In genomic region chr4:560731-561211, GRCh38 we compare ENCODE assay signal across 24 cellular contexts. TPM values are rescaled to one million over a fixed set of nuclear protein-coding genes. Genes with fewer than 3 reads are reported as not detected.
DNase-seq lines count a peak whose midpoint lies in the region; ATAC-seq and TF ChIP-seq lines count a peak whose summit lies in the region.
"Had no signal": no experiment of that assay in that cellular context is flagged by ENCODE, and none has a peak within 500 bp of the region (broad histone marks: within the 10 kb centered on the region; RNA-seq: fewer than 3 reads in every experiment).

No MANE protein-coding gene starts in this region.

- H3K27ac Mint-ChIP-seq in chondrocyte (ENCODE audit: unreplicated experiment) = no peak overlapping the region
- H3K27ac Mint-ChIP-seq: CD14-positive monocyte; CD8-positive, alpha-beta memory T cell had no signal

- no peaks in the 10 kb centered on the region for H3K9me2 ChIP-seq in OCI-LY7 (ENCODE audit: insufficient read depth, low read length)
- H3K9me2 ChIP-seq: SK-N-SH had no signal

- TF ChIP-seq CTCF in chondrocyte (IDR thresholded peaks at IDR 0.05) (no peak), OCI-LY7 (conservative IDR thresholded peaks at IDR 0.05; ENCODE audit: low read length) (no peak)

- BruUV-seq in OCI-LY7 (replicated peaks; lab: Mats Ljungman, UMichigan) = no TSS peak

- H3K9me3 Mint-ChIP-seq in chondrocyte (ENCODE audit: low read depth) = peaks cover 17% of the 10 kb centered on the region

- H3K4me3 Mint-ChIP-seq in chondrocyte (ENCODE audit: unreplicated experiment) = no peak overlapping the region
- H3K4me3 Mint-ChIP-seq: CD14-positive monocyte; CD8-positive, alpha-beta memory T cell had no signal

- intact Hi-C loops in cardiac septum (cut with DNase I) = no loop called here
- intact Hi-C loops in left ventricle myocardium superior (cut with micrococcal nuclease) = no loop called here
- intact Hi-C loops in OCI-LY7 (cut with micrococcal nuclease; ENCODE audit: unreplicated experiment) = no loop called here

- H3K79me2 ChIP-seq in OCI-LY7 (ENCODE audit: insufficient read depth, low read depth, low read length) = no peaks in the 10 kb centered on the region

- no peaks in the 10 kb centered on the region for H3K36me3 Mint-ChIP-seq in chondrocyte (ENCODE audit: low read depth)
- H3K36me3 Mint-ChIP-seq: CD14-positive monocyte; CD8-positive, alpha-beta memory T cell had no signal

- no peak overlapping the region for H2AFZ ChIP-seq in OCI-LY7 (ENCODE audit: low read length)

- no peaks in the 10 kb centered on the region for H3K4me1 ChIP-seq in OCI-LY7 (ENCODE audit: insufficient read depth, low read length, poor library complexity, severe bottlenecking)
- H3K4me1 ChIP-seq: BE2C had no signal

- H3K27ac ChIP-seq in OCI-LY7 (ENCODE audit: low read depth, low read length, poor library complexity, severe bottlenecking) = no peak overlapping the region

- POLR2A ChIA-PET in OCI-LY7 (lab: Charles Lee) = interaction anchor here (0.5 to 0.6 kb wide), 2 partner anchors 11 to 82 kb away, joined by 3 to 6 read pairs; no protein-coding TSS in a partner anchor

- ATAC-seq in left ventricle myocardium superior (no peak), GM18505 (IDR thresholded peaks at IDR 0.05; ENCODE audit: unreplicated experiment) (no peak)

- H3K9me3 ChIP-seq in OCI-LY7 (ENCODE audit: low read length) = no peaks in the 10 kb centered on the region
- H3K9me3 ChIP-seq: BE2C, SK-N-SH had no signal

- DNase-seq in cardiac septum (ENCODE audit: low spot score) = peak; percentile 43
- DNase-seq in left ventricle myocardium superior = no peak
- DNase-seq in chondrocyte (ENCODE audit: low spot score) = peak; percentile 56
- peak in 34 of 56 donors; percentile 29 to 90 (median 60) for DNase-seq in nucleus accumbens (lab: John Stamatoyannopoulos, UW)
- no peak for DNase-seq in LoVo (ENCODE audit: low spot score)
- DNase-seq in OCI-LY7 (ENCODE audit: low spot score) = no peak
- DNase-seq: BE2C; CD8-positive, alpha-beta memory T cell; DMS 273 treated with DMSO at 0.1 percent for 48 hours; DMS79; HCEC 1CT; KBM-7; MM.1S; NCI-H187 treated with DMSO at 0.1 percent for 48 hours; NCI-H2107; NCI-H526 treated with DMSO at 0.1 percent for 48 hours; OCI-M1; SIG-M5; SK-N-SH; SW 1271 had no signal

- H3K4me3 ChIP-seq in OCI-LY7 (ENCODE audit: low read depth, low read length, poor library complexity, severe bottlenecking) = no peak overlapping the region

- H4K20me1 ChIP-seq in OCI-LY7 (ENCODE audit: insufficient read depth, low read length) = no peaks in the 10 kb centered on the region

- TF ChIP-seq POLR2A in GM18505 (IDR thresholded peaks at IDR 0.05; ENCODE audit: borderline replicate concordance, extremely low read depth, insufficient read depth, insufficient read length) = no peak

- H3K4me1 Mint-ChIP-seq in chondrocyte (ENCODE audit: low read depth) = no peaks in the 10 kb centered on the region
- H3K4me1 Mint-ChIP-seq: CD14-positive monocyte; CD8-positive, alpha-beta memory T cell had no signal

- CTCF ChIA-PET in OCI-LY7 (lab: Charles Lee; ENCODE audit: unreplicated experiment) = no interaction called here

- H3K27me3 Mint-ChIP-seq in chondrocyte (ENCODE audit: low read depth) = peaks cover 3% of the 10 kb centered on the region

- no peaks in the 10 kb centered on the region for H3K36me3 ChIP-seq in OCI-LY7 (ENCODE audit: insufficient read depth, low read length)
- H3K36me3 ChIP-seq: BE2C had no signal

- H3K4me2 ChIP-seq in OCI-LY7 (ENCODE audit: low read length) = no peak overlapping the region
- H3K4me2 ChIP-seq: SK-N-SH had no signal

RNA-seq across cellular contexts. Expression of gene TMEM271, which starts 15.3 kb away (rescaled TPM):
- total RNA-seq in cardiac septum (not detected), left ventricle myocardium superior (not detected), chondrocyte (not detected in 3 replicates), OCI-LY7 (2022) (not detected in 2 replicates)
- not detected in 2 replicates for total RNA-seq in OCI-LY7 (2014; rRNA removed; shearing (Covaris generic))
- total RNA-seq: CD8-positive, alpha-beta memory T cell; LHCN-M2; NCI-H460 had no signal

Comparison
In these comparisons a context has a peak if more than half of its experiments do, and no peak if none do; other contexts are left out.
1. DNase-seq: peak in cardiac septum (single experiment), chondrocyte (single experiment) and nucleus accumbens (34 of 56); none in left ventricle myocardium superior (single experiment), LoVo (single experiment) and OCI-LY7 (single experiment).